Comparison of ENCODE assay signal across 27 cellular contexts in the genomic region with DNA sequence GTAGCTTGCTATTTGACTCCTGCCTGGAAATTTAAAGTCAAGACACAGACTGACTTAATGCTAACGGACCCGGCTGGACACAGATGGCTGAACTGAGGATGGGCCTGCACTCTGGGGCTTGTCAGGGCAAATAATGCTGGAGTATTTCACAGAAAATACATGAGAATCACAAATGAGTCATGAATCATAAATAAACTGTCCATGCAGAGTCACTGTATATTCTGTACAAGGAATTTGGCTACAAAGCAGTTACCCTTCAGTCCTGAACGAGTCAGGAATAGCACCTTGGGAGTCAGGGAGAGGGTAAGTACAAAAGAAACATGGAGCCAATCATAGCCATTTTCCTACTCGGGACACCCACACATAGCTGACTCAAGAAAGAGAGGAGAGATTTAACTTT.
DNase-seq lines count a peak whose midpoint lies in the region; ATAC-seq and TF ChIP-seq lines count a peak whose summit lies in the region.
"Had no signal": no experiment of that assay in that cellular context is flagged by ENCODE, and none has a peak within 500 bp of the region (broad histone marks: within the 10 kb centered on the region; RNA-seq: fewer than 3 reads in every experiment).

No MANE protein-coding gene starts in this region.

- peak overlapping the region; percentile 88 for H3K27ac Mint-ChIP-seq in MCF 10A (ENCODE audit: low read depth, unreplicated experiment)
- H3K27ac Mint-ChIP-seq in T-helper 17 cell, result no peak overlapping the region
- H3K27ac Mint-ChIP-seq: CD8-positive, alpha-beta T cell; HFFc6 had no signal

- dilution Hi-C loops in mammary epithelial cell (cut with HindIII; ENCODE audit: low sequenced_read_pairs), result no loop called here

- H3K27me3 Mint-ChIP-seq in MCF 10A (ENCODE audit: insufficient read depth, unreplicated experiment) (no peaks in the 10 kb centered on the region), T-helper 17 cell (no peaks in the 10 kb centered on the region)

- intact Hi-C loops in MCF 10A (cut with micrococcal nuclease) (no loop called here), mammary epithelial cell (cut with micrococcal nuclease) (no loop called here)

- no peaks in the 10 kb centered on the region for H3K27me3 ChIP-seq in mammary epithelial cell (ENCODE audit: insufficient read depth, low read length)
- H3K27me3 ChIP-seq: SJCRH30 had no signal

- in situ Hi-C loops in mammary epithelial cell (cut with MboI; ENCODE audit: low sequenced_read_pairs in 2 of 2), result no loop called here
- in situ Hi-C loops in astrocyte of the spinal cord (cut with HindIII; ENCODE audit: low sequenced_read_pairs), result no loop called here
- in situ Hi-C loops in GM13977 (cut with MboI; ENCODE audit: low pct_unique_long_range_greater_than_20kb, low sequenced_read_pairs, unreplicated experiment), result no loop called here

- CTCF ChIA-PET in MCF 10A (lab: Yijun Ruan, JAX), result no interaction called here
- CTCF ChIA-PET in mammary epithelial cell (lab: Charles Lee; ENCODE audit: low non-redundant PET), result no interaction called here

- WGBS in mammary epithelial cell (ENCODE audit: low coverage, missing lambda C conversion rate), result 23% methylated on average over 4 of the region's 4 CpGs

- H3K9ac ChIP-seq in mammary epithelial cell (ENCODE audit: insufficient read depth, low read length), result no peak overlapping the region

- POLR2A ChIA-PET in MCF 10A (lab: Yijun Ruan, JAX), result no interaction called here

- H3K4me3 ChIP-seq in mammary epithelial cell (replicated peaks in 1 of 3; ENCODE audit: insufficient read depth in 1 of 3, low read depth in 2 of 3, low read length in 3 of 3), result no peak overlapping the region
- no peak overlapping the region for H3K4me3 ChIP-seq in astrocyte of the spinal cord (ENCODE audit: low read depth, low read length)
- H3K4me3 ChIP-seq in fibroblast of mammary gland (ENCODE audit: control insufficient read depth, low read depth, low read length), result no peak overlapping the region
- H3K4me3 ChIP-seq: K562, SJCRH30 had no signal

- H3K4me3 Mint-ChIP-seq in MCF 10A (ENCODE audit: unreplicated experiment), result no peak overlapping the region
- no peak overlapping the region for H3K4me3 Mint-ChIP-seq in T-helper 17 cell
- H3K4me3 Mint-ChIP-seq: CD8-positive, alpha-beta T cell; HFFc6 had no signal

- BruUV-seq in MCF 10A (replicated peaks; lab: Mats Ljungman, UMichigan) (no TSS peak), mammary epithelial cell (replicated peaks; lab: Mats Ljungman, UMichigan) (no TSS peak)

- H2AFZ ChIP-seq in mammary epithelial cell (ENCODE audit: low read depth, low read length), result no peak overlapping the region

- H3K4me1 ChIP-seq in mammary epithelial cell (ENCODE audit: insufficient read depth, low read length), result no peaks in the 10 kb centered on the region
- H3K4me1 ChIP-seq: SJCRH30 had no signal

- H4K20me1 ChIP-seq in mammary epithelial cell (ENCODE audit: insufficient read depth, low read length), result no peaks in the 10 kb centered on the region

- H3K36me3 Mint-ChIP-seq in MCF 10A (ENCODE audit: insufficient read depth, unreplicated experiment) (no peaks in the 10 kb centered on the region), T-helper 17 cell (ENCODE audit: low read depth) (no peaks in the 10 kb centered on the region)
- H3K36me3 Mint-ChIP-seq: CD8-positive, alpha-beta T cell had no signal

- DNase-seq in MCF 10A (ENCODE audit: unreplicated experiment), result peak; percentile 32
- no peak for DNase-seq in mammary epithelial cell
- DNase-seq in astrocyte of the spinal cord (ENCODE audit: low read depth, low spot score), result peak; percentile 25
- DNase-seq in fibroblast of mammary gland (ENCODE audit: low read depth), result peak; percentile 0
- no peak for DNase-seq in activated CD8-positive, alpha-beta memory T cell treated with anti-CD3 and anti-CD28 coated beads, Interleukin-2, amount 50 U/mL, for 48 hours
- DNase-seq in DMS53 treated with DMSO at 0.1 percent for 48 hours (lab: John Stamatoyannopoulos, UW; ENCODE audit: unreplicated experiment), result no peak
- DNase-seq in GM13977 (ENCODE audit: low spot score), result no peak
- no peak for DNase-seq in T-helper 17 cell
- DNase-seq: ACHN; C1 segment of cervical spinal cord; CD8-positive, alpha-beta T cell; DMS153; GF-D8; H7; HFFc6; NCI-H1092 treated with DMSO at 0.1 percent for 48 hours; NCI-H1436 treated with DMSO at 0.1 percent for 48 hours; NCI-H1930; NCI-H2227 treated with DMSO at 0.1 percent for 48 hours; NCI-H524; NCI-H774; NK-92 treated with Interleukin-12 subunit alpha and Interleukin-12 subunit beta, amount 100 ng/mL, for 24 hours; SJCRH30 had no signal

- no peak overlapping the region for H3K4me2 ChIP-seq in mammary epithelial cell (ENCODE audit: insufficient read depth, low read depth, low read length)

- no peaks in the 10 kb centered on the region for H3K79me2 ChIP-seq in mammary epithelial cell (ENCODE audit: insufficient read depth, low read length)

- H3K9me3 ChIP-seq in mammary epithelial cell (replicated peaks; ENCODE audit: insufficient read depth, low read length) (peaks cover 8% of the 10 kb centered on the region), T-helper 17 cell (ENCODE audit: control insufficient read depth, low read length, poor library complexity, severe bottlenecking) (no peaks in the 10 kb centered on the region)
- H3K9me3 ChIP-seq: SJCRH30 had no signal

- H3K9me3 Mint-ChIP-seq in MCF 10A (ENCODE audit: unreplicated experiment), result no peaks in the 10 kb centered on the region

- no peaks in the 10 kb centered on the region for H3K36me3 ChIP-seq in mammary epithelial cell (ENCODE audit: insufficient read depth, low read length)
- H3K36me3 ChIP-seq: SJCRH30 had no signal

- no peak overlapping the region for H3K27ac ChIP-seq in mammary epithelial cell (ENCODE audit: insufficient read depth, low read depth, low read length)
- H3K27ac ChIP-seq: 22Rv1, SJCRH30 had no signal

- peaks cover 19% of the 10 kb centered on the region for H3K4me1 Mint-ChIP-seq in MCF 10A (ENCODE audit: insufficient read depth, unreplicated experiment)
- H3K4me1 Mint-ChIP-seq in T-helper 17 cell, result no peaks in the 10 kb centered on the region

- no peak for TF ChIP-seq CTCF in MCF 10A (IDR thresholded peaks at IDR 0.05; ENCODE audit: unreplicated experiment)
- no peak for TF ChIP-seq CTCF in mammary epithelial cell (conservative IDR thresholded peaks at IDR 0.05 in 1 of 2, IDR thresholded peaks at IDR 0.05 in 1 of 2; ENCODE audit: extremely low read depth in 1 of 2, insufficient read depth in 1 of 2, low read depth in 1 of 2, low read length in 2 of 2)
- no peak for TF ChIP-seq CTCF in astrocyte of the spinal cord (IDR thresholded peaks at IDR 0.05; ENCODE audit: low read depth, low read length)
- TF ChIP-seq CTCF in fibroblast of mammary gland (conservative IDR thresholded peaks at IDR 0.05; ENCODE audit: control insufficient read depth, insufficient read depth, low read depth, low read length), result no peak
- TF ChIP-seq CTCF in GM13977 (IDR thresholded peaks at IDR 0.05; ENCODE audit: extremely low read depth, insufficient read depth, missing control alignments), result no peak

- no peak for ATAC-seq in T-helper 17 cell
- ATAC-seq: CD8-positive, alpha-beta T cell; HepG2; K562; Panc1 had no signal

Comparison
In these comparisons a context has a peak if more than half of its experiments do, and no peak if none do; other contexts are left out.
1. DNase-seq: peak in MCF 10A (single experiment), astrocyte of the spinal cord (single experiment) and fibroblast of mammary gland (single experiment); none in mammary epithelial cell (single experiment), activated CD8-positive, alpha-beta memory T cell treated with anti-CD3 and anti-CD28 coated beads, Interleukin-2, amount 50 U/mL, for 48 hours (single experiment), DMS53 treated with DMSO at 0.1 percent for 48 hours (single experiment), GM13977 (single experiment) and T-helper 17 cell (0 of 3).